14 cellular contexts compared by ENCODE assay signal in the genomic region with DNA sequence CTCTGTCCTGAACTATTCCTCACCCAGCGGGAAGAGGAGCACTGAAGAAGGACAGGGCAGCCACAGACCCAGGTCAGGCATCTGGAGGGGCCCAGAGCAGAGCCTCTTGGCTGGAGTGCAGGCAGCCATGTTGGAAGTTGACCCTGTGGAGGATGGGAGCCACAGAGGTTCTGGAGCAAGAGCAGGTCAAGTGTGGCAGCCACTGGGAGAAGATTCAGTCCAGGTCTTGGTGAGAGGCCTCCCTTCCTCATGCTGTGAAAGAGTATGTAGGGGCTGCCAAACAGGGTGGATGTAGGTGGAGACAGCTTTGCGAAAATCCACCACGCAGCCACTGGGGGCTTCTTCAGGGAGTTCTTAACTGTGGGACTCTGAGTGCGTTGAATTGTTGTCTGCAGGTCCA. TPM values are rescaled to one million over a fixed set of nuclear protein-coding genes. Genes with fewer than 3 reads are reported as not detected.
DNase-seq lines count a peak whose midpoint lies in the region; ATAC-seq, FAIRE-seq and TF ChIP-seq lines count a peak whose summit lies in the region.
"Had no signal": no experiment of that assay in that cellular context is flagged by ENCODE, and none has a peak within 500 bp of the region (broad histone marks: within the 10 kb centered on the region; RNA-seq: fewer than 3 reads in every experiment).

No MANE protein-coding gene starts in this region.

- WGBS in heart right ventricle, 2 donors: 95% methylated on average over 4 of the region's 4 CpGs

- H3K27me3 ChIP-seq in heart right ventricle: peaks cover 0 to 2% (median 0%) of the 10 kb centered on the region in 7 donors
- H3K27me3 ChIP-seq: vagina had no signal

- H3K27me3 Mint-ChIP-seq in activated CD4-positive, alpha-beta memory T cell treated with anti-CD3 and anti-CD28 coated beads for 36 hours: no peaks in the 10 kb centered on the region

- CTCF ChIA-PET in activated CD4-positive, alpha-beta memory T cell treated with anti-CD3 and anti-CD28 coated beads for 36 hours (lab: Charles Lee): interaction anchor here (1.2 to 3.1 kb wide), 12 partner anchors 9 to 487 kb away, joined by 3 to 26 read pairs (median 9); a partner anchor contains a TSS

- ATAC-seq in heart right ventricle: no peak
- no peak for ATAC-seq in Right ventricle myocardium superior (ENCODE audit: poor library complexity)
- peak; percentile 8 for ATAC-seq in HG02981 (IDR thresholded peaks at IDR 0.05; ENCODE audit: unreplicated experiment)
- ATAC-seq in stimulated activated effector memory CD8-positive, alpha-beta T cell treated with anti-CD3 and anti-CD28 coated beads, Interleukin-12 subunit alpha, Interleukin-12 subunit beta, amount 100 ng/mL, for 72 hours: no peak
- ATAC-seq: Panc1 had no signal

- no peak overlapping the region for H3K4me3 ChIP-seq in heart right ventricle
- H3K4me3 ChIP-seq: vagina had no signal

- H3K9me3 ChIP-seq in heart right ventricle: no peaks in the 10 kb centered on the region
- H3K9me3 ChIP-seq: vagina had no signal

- no peak for FAIRE-seq in H54 (lab: Jason Lieb, UNC)
- FAIRE-seq: astrocyte had no signal

- H3K27ac Mint-ChIP-seq in activated CD4-positive, alpha-beta memory T cell treated with anti-CD3 and anti-CD28 coated beads for 36 hours: peak overlapping the region; percentile 91
- peak overlapping the region; percentile 92 for H3K27ac Mint-ChIP-seq in stimulated activated effector memory CD8-positive, alpha-beta T cell treated with anti-CD3 and anti-CD28 coated beads, Interleukin-12 subunit alpha, Interleukin-12 subunit beta, amount 100 ng/mL, for 72 hours

- peaks cover 0 to 30% (median 24%) of the 10 kb centered on the region in 9 donors for H3K4me1 ChIP-seq in heart right ventricle

- H3K4me3 Mint-ChIP-seq in activated CD4-positive, alpha-beta memory T cell treated with anti-CD3 and anti-CD28 coated beads for 36 hours: peak overlapping the region; percentile 95
- peak overlapping the region; percentile 83 for H3K4me3 Mint-ChIP-seq in stimulated activated effector memory CD8-positive, alpha-beta T cell treated with anti-CD3 and anti-CD28 coated beads, Interleukin-12 subunit alpha, Interleukin-12 subunit beta, amount 100 ng/mL, for 72 hours

- no peak for TF ChIP-seq CTCF in heart right ventricle (IDR thresholded peaks at IDR 0.05)

- H3K36me3 Mint-ChIP-seq in activated CD4-positive, alpha-beta memory T cell treated with anti-CD3 and anti-CD28 coated beads for 36 hours: peaks cover 2% of the 10 kb centered on the region
- no peaks in the 10 kb centered on the region for H3K36me3 Mint-ChIP-seq in stimulated activated effector memory CD8-positive, alpha-beta T cell treated with anti-CD3 and anti-CD28 coated beads, Interleukin-12 subunit alpha, Interleukin-12 subunit beta, amount 100 ng/mL, for 72 hours

- DNase-seq in heart right ventricle (no peak), Right ventricle myocardium superior (no peak), OCI-M2 (lab: John Stamatoyannopoulos, UW; ENCODE audit: unreplicated experiment) (no peak), H54 (ENCODE audit: insufficient read length, low spot score) (no peak), DMS153 (lab: John Stamatoyannopoulos, UW) (no peak)
- no peak for DNase-seq in activated CD4-positive, alpha-beta memory T cell treated with anti-CD3 and anti-CD28 coated beads for 36 hours
- DNase-seq in stimulated activated effector memory CD8-positive, alpha-beta T cell treated with anti-CD3 and anti-CD28 coated beads, Interleukin-12 subunit alpha, Interleukin-12 subunit beta, amount 100 ng/mL, for 72 hours (ENCODE audit: low spot score in 2 of 2): no peak
- DNase-seq: NCI-H1930 had no signal

- H3K36me3 ChIP-seq in heart right ventricle: peaks cover 0 to 12% (median 0%) of the 10 kb centered on the region in 9 donors
- H3K36me3 ChIP-seq: vagina had no signal

- intact Hi-C loops in heart right ventricle (cut with DNase I): loop anchor here in 4 of 10 donors (5.0 kb wide), 2 partner anchors 50 to 55 kb away; no protein-coding TSS in a partner anchor
- intact Hi-C loops in Right ventricle myocardium superior (cut with DNase I): no loop called here
- intact Hi-C loops in activated CD4-positive, alpha-beta memory T cell treated with anti-CD3 and anti-CD28 coated beads for 36 hours (cut with micrococcal nuclease): loop anchor here (1.0 to 5.0 kb wide), 3 partner anchors 14 to 95 kb away; no protein-coding TSS in a partner anchor

- POLR2A ChIA-PET in activated CD4-positive, alpha-beta memory T cell treated with anti-CD3 and anti-CD28 coated beads for 36 hours (lab: Charles Lee): interaction anchor here (0.6 to 2.6 kb wide), 2 partner anchors 14 to 926 kb away, joined by 3 to 11 read pairs; no protein-coding TSS in a partner anchor

- TF ChIP-seq POLR2A in H54 (IDR thresholded peaks at IDR 0.05; ENCODE audit: low read depth, low read length): no peak

- H3K4me1 Mint-ChIP-seq in activated CD4-positive, alpha-beta memory T cell treated with anti-CD3 and anti-CD28 coated beads for 36 hours (ENCODE audit: low read depth): peaks cover 17% of the 10 kb centered on the region
- H3K4me1 Mint-ChIP-seq in stimulated activated effector memory CD8-positive, alpha-beta T cell treated with anti-CD3 and anti-CD28 coated beads, Interleukin-12 subunit alpha, Interleukin-12 subunit beta, amount 100 ng/mL, for 72 hours: peaks cover 28% of the 10 kb centered on the region

- no peaks in the 10 kb centered on the region for H3K9me3 Mint-ChIP-seq in activated CD4-positive, alpha-beta memory T cell treated with anti-CD3 and anti-CD28 coated beads for 36 hours
- no peaks in the 10 kb centered on the region for H3K9me3 Mint-ChIP-seq in stimulated activated effector memory CD8-positive, alpha-beta T cell treated with anti-CD3 and anti-CD28 coated beads, Interleukin-12 subunit alpha, Interleukin-12 subunit beta, amount 100 ng/mL, for 72 hours

- H3K27ac ChIP-seq in heart right ventricle: peak overlapping the region in 8 of 10 donors; percentile 65 to 88 (median 78)
- H3K27ac ChIP-seq: vagina had no signal

RNA-seq across cellular contexts. Expression of a gene that starts 0.6 kb away (rescaled TPM):
- total RNA-seq in heart right ventricle (1 to 10 TPM; 2.2 to 7.8 (median 3.4) TPM), Right ventricle myocardium superior (8.9 TPM)
- 10 to 100 TPM in 1 of 2 donors, 1 to 10 TPM in 1; 5.8 to 11.6 TPM for polyA plus RNA-seq in heart right ventricle
- total RNA-seq in activated CD4-positive, alpha-beta memory T cell treated with anti-CD3 and anti-CD28 coated beads for 36 hours: 10 to 100 TPM; 39.1 to 40.9 TPM

RNA-seq across cellular contexts. Expression of a gene that starts 14.1 kb away (rescaled TPM):
- not detected for total RNA-seq in heart right ventricle
- not detected for polyA plus RNA-seq in heart right ventricle
- not detected for total RNA-seq in Right ventricle myocardium superior
- under 1 TPM in 1 of 2 experiments, not detected in 1; 0.43 TPM for total RNA-seq in activated CD4-positive, alpha-beta memory T cell treated with anti-CD3 and anti-CD28 coated beads for 36 hours
- total RNA-seq: astrocyte, H7, mesenteric fat pad, vagina had no signal

RNA-seq across cellular contexts. Expression of a gene that starts 21.7 kb away (rescaled TPM):
- total RNA-seq in heart right ventricle: not detected
- not detected for polyA plus RNA-seq in heart right ventricle
- total RNA-seq in Right ventricle myocardium superior: not detected
- total RNA-seq in activated CD4-positive, alpha-beta memory T cell treated with anti-CD3 and anti-CD28 coated beads for 36 hours: not detected
- total RNA-seq: astrocyte, H7, mesenteric fat pad, vagina had no signal

RNA-seq across cellular contexts. Expression of a gene that starts 36.3 kb away (rescaled TPM):
- total RNA-seq in heart right ventricle (not detected), Right ventricle myocardium superior (not detected)
- polyA plus RNA-seq in heart right ventricle: not detected
- not detected for total RNA-seq in activated CD4-positive, alpha-beta memory T cell treated with anti-CD3 and anti-CD28 coated beads for 36 hours
- total RNA-seq: H7, mesenteric fat pad, vagina had no signal

RNA-seq across cellular contexts. Expression of a gene that starts 40.0 kb away (rescaled TPM):
- total RNA-seq in heart right ventricle: 1 to 10 TPM in 1 of 10 donors, under 1 TPM in 9; 0.19 to 2.4 (median 0.53) TPM
- polyA plus RNA-seq in heart right ventricle: 1 to 10 TPM in 1 of 2 donors, under 1 TPM in 1; 0.33 to 2.9 TPM
- total RNA-seq in Right ventricle myocardium superior: 0.56 TPM
- total RNA-seq in activated CD4-positive, alpha-beta memory T cell treated with anti-CD3 and anti-CD28 coated beads for 36 hours: under 1 TPM; 0.33 to 0.75 TPM
